ENCODE assay signal across 29 cellular contexts in genomic region chr5:36526537-36526936, GRCh38.
"Had no signal": no experiment of that assay in that cellular context is flagged by ENCODE, and none has a peak within 500 bp of the region (broad histone marks: within the 10 kb centered on the region; RNA-seq: fewer than 3 reads in every experiment).

No MANE protein-coding gene starts in this region.

- H3K4me1 Mint-ChIP-seq: activated CD4-positive, alpha-beta T cell treated with anti-CD3 and anti-CD28 coated beads, Interleukin-2, amount 10 ng/mL, durations not matched to agents 7 days and 5 days; activated T-helper 17 cell treated with anti-CD3 and anti-CD28 coated beads, Interleukin-2, amount 50 U/mL, for 72 hours had no signal

- DNase-seq: activated CD4-positive, alpha-beta T cell treated with anti-CD3 and anti-CD28 coated beads, Interleukin-2, amount 10 ng/mL, durations not matched to agents 7 days and 5 days; activated CD4-positive, CD25-positive, alpha-beta regulatory T cell treated with anti-CD3 and anti-CD28 coated beads, Interleukin-2, amount 50 U/mL, for 72 hours; activated CD8-positive, alpha-beta T cell treated with anti-CD3 and anti-CD28 coated beads for 36 hours; activated T-cell treated with anti-CD3 and anti-CD28 coated beads, Interleukin-2, amount 50 U/mL, for 4 hours; anterior cingulate cortex; cerebellar nuclear complex; effector memory CD8-positive, alpha-beta T cell; foreskin melanocyte; heart right ventricle; kidney glomerular epithelial cell; lower lobe of right lung; mesendoderm; right lobe of liver; stimulated activated CD4-positive, alpha-beta T cell treated with anti-CD3 and anti-CD28 coated beads, Interleukin-2, amount 100 ng/mL, for 48 hours; SW 1271; T1000 had no signal

- ATAC-seq: activated CD8-positive, alpha-beta T cell treated with anti-CD3 and anti-CD28 coated beads for 36 hours; activated naive CD4-positive, alpha-beta T cell treated with anti-CD3 and anti-CD28 coated beads, Interleukin-2, amount 50 U/mL, for 72 hours; activated T-cell treated with anti-CD3 and anti-CD28 coated beads, Interleukin-2, amount 50 U/mL, for 4 hours; activated T-helper 17 cell treated with anti-CD3 and anti-CD28 coated beads, Interleukin-2, amount 50 U/mL, for 72 hours; effector memory CD8-positive, alpha-beta T cell; heart right ventricle; left lobe of liver; lower lobe of right lung; natural killer cell treated with Interleukin-12 subunit alpha and Interleukin-12 subunit beta and Interleukin-15 and Interleukin-18, amount 100 ng/mL, for 72 hours; right lobe of liver had no signal

- H3K27me3 Mint-ChIP-seq: activated CD4-positive, alpha-beta T cell treated with anti-CD3 and anti-CD28 coated beads, Interleukin-2, amount 10 ng/mL, durations not matched to agents 7 days and 5 days; progenitor cell of endocrine pancreas; type B pancreatic cell had no signal

- H3K27ac ChIP-seq: cardiac muscle cell, coronary artery, esophagus muscularis mucosa, heart right ventricle, lower lobe of right lung, right lobe of liver, thoracic aorta, vagina had no signal

- H3K9me3 Mint-ChIP-seq: activated CD4-positive, alpha-beta T cell treated with anti-CD3 and anti-CD28 coated beads, Interleukin-2, amount 10 ng/mL, durations not matched to agents 7 days and 5 days; activated CD8-positive, alpha-beta T cell treated with anti-CD3 and anti-CD28 coated beads for 36 hours; activated naive CD4-positive, alpha-beta T cell treated with anti-CD3 and anti-CD28 coated beads, Interleukin-2, amount 50 U/mL, for 72 hours; activated T-cell treated with anti-CD3 and anti-CD28 coated beads, Interleukin-2, amount 50 U/mL, for 4 hours; activated T-helper 17 cell treated with anti-CD3 and anti-CD28 coated beads, Interleukin-2, amount 50 U/mL, for 72 hours; natural killer cell treated with Interleukin-12 subunit alpha and Interleukin-12 subunit beta and Interleukin-15 and Interleukin-18, amount 100 ng/mL, for 72 hours; stimulated activated naive CD8-positive, alpha-beta T cell treated with anti-CD3 and anti-CD28 coated beads, Interleukin-15, Interleukin-2, amounts not matched to agents 100 ng/mL and 50 ng/mL, for 24 hours; T-helper 1 cell treated with Interleukin-12 subunit alpha and Interleukin-12 subunit beta and Interleukin-4 antibody, amounts not matched to agents 30 μg/mL and 1 μg/mL, for 36 hours had no signal

- H3K4me3 Mint-ChIP-seq: activated CD4-positive, alpha-beta T cell treated with anti-CD3 and anti-CD28 coated beads, Interleukin-2, amount 10 ng/mL, durations not matched to agents 7 days and 5 days; activated CD8-positive, alpha-beta T cell treated with anti-CD3 and anti-CD28 coated beads for 36 hours; activated T-cell treated with anti-CD3 and anti-CD28 coated beads, Interleukin-2, amount 50 U/mL, for 4 hours; activated T-helper 17 cell treated with anti-CD3 and anti-CD28 coated beads, Interleukin-2, amount 50 U/mL, for 72 hours; effector memory CD8-positive, alpha-beta T cell; natural killer cell treated with Interleukin-12 subunit alpha and Interleukin-12 subunit beta and Interleukin-15 and Interleukin-18, amount 100 ng/mL, for 72 hours; stimulated activated naive CD8-positive, alpha-beta T cell treated with anti-CD3 and anti-CD28 coated beads, Interleukin-15, Interleukin-2, amounts not matched to agents 100 ng/mL and 50 ng/mL, for 24 hours; T-helper 1 cell treated with Interleukin-12 subunit alpha and Interleukin-12 subunit beta and Interleukin-4 antibody, amounts not matched to agents 30 μg/mL and 1 μg/mL, for 36 hours; type B pancreatic cell had no signal

- H3K27ac Mint-ChIP-seq: activated CD4-positive, alpha-beta T cell treated with anti-CD3 and anti-CD28 coated beads, Interleukin-2, amount 10 ng/mL, durations not matched to agents 7 days and 5 days; activated CD8-positive, alpha-beta T cell treated with anti-CD3 and anti-CD28 coated beads for 36 hours; activated naive CD4-positive, alpha-beta T cell treated with anti-CD3 and anti-CD28 coated beads, Interleukin-2, amount 50 U/mL, for 72 hours; activated T-helper 17 cell treated with anti-CD3 and anti-CD28 coated beads, Interleukin-2, amount 50 U/mL, for 72 hours; effector memory CD8-positive, alpha-beta T cell; natural killer cell treated with Interleukin-12 subunit alpha and Interleukin-12 subunit beta and Interleukin-15 and Interleukin-18, amount 100 ng/mL, for 72 hours; progenitor cell of endocrine pancreas; stimulated activated naive CD8-positive, alpha-beta T cell treated with anti-CD3 and anti-CD28 coated beads, Interleukin-15, Interleukin-2, amounts not matched to agents 100 ng/mL and 50 ng/mL, for 24 hours; T-helper 1 cell treated with Interleukin-12 subunit alpha and Interleukin-12 subunit beta and Interleukin-4 antibody, amounts not matched to agents 30 μg/mL and 1 μg/mL, for 36 hours; type B pancreatic cell had no signal

- H3K36me3 Mint-ChIP-seq: activated naive CD4-positive, alpha-beta T cell treated with anti-CD3 and anti-CD28 coated beads, Interleukin-2, amount 50 U/mL, for 72 hours; natural killer cell treated with Interleukin-12 subunit alpha and Interleukin-12 subunit beta and Interleukin-15 and Interleukin-18, amount 100 ng/mL, for 72 hours; type B pancreatic cell had no signal
